ENCODE assay signal across 8 cellular contexts in the genomic region with DNA sequence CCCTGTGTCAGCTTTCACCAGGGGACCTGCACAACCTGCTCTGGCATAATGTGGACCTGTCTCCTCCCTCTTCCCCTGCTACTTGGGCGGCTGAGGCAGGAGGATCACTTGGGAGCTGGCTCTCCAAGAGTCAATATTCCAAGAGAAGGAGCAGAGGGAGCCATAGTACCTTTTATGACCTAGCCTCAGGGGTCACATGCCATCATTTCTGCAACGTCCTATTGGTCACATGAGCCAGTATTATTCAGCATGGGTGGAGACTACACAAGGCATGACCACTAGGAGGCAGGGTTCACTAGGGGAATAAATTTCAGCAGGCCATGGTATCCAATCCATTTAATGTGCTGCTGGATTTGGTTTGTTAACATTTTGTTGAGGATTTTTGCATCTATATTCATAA. TPM values are rescaled to one million over a fixed set of nuclear protein-coding genes. Genes with fewer than 3 reads are reported as not detected.
DNase-seq lines count a peak whose midpoint lies in the region; ATAC-seq and TF ChIP-seq lines count a peak whose summit lies in the region.

No MANE protein-coding gene starts in this region.

- POLR2A ChIA-PET in PC-3 (lab: Charles Lee; ENCODE audit: unreplicated experiment): no interaction called here
- POLR2A ChIA-PET in naive thymus-derived CD4-positive, alpha-beta T cell (lab: Charles Lee): no interaction called here

- H3K4me3 Mint-ChIP-seq in naive thymus-derived CD4-positive, alpha-beta T cell: no peak overlapping the region

- no peaks in the 10 kb centered on the region for H4K20me1 ChIP-seq in PC-3 (ENCODE audit: low read length)

- peaks cover 0 to 13% (median 0%) of the 10 kb centered on the region in 5 donors for H3K27me3 Mint-ChIP-seq in naive thymus-derived CD4-positive, alpha-beta T cell

- no peaks in the 10 kb centered on the region for H3K9me3 ChIP-seq in PC-3 (ENCODE audit: low read length)
- peaks cover 0 to 8% (median 3%) of the 10 kb centered on the region in 3 experiments for H3K9me3 ChIP-seq in naive thymus-derived CD4-positive, alpha-beta T cell (ENCODE audit: control insufficient read depth in 2 of 3, low read length in 3 of 3)

- ATAC-seq in PC-3: peak; percentile 53; the same call in 1 of the 2 replicates
- ATAC-seq in naive thymus-derived CD4-positive, alpha-beta T cell: peak; percentile 87
- ATAC-seq in HG02938 (IDR thresholded peaks at IDR 0.05; ENCODE audit: unreplicated experiment): no peak
- ATAC-seq in GM18907 (IDR thresholded peaks at IDR 0.05; ENCODE audit: unreplicated experiment): no peak

- TF ChIP-seq CTCF in PC-3 (conservative IDR thresholded peaks at IDR 0.05; ENCODE audit: low read depth, low read length): peak; percentile 64
- peak; percentile 18 for TF ChIP-seq CTCF in astrocyte of the cerebellum (IDR thresholded peaks at IDR 0.05; ENCODE audit: low read depth, low read length, missing control alignments)

- intact Hi-C loops in PC-3 (cut with micrococcal nuclease): no loop called here
- intact Hi-C loops in naive thymus-derived CD4-positive, alpha-beta T cell (cut with micrococcal nuclease): loop anchor here (1.0 kb wide), 2 partner anchors 39 to 176 kb away; no protein-coding TSS in a partner anchor

- DNase-seq in SIG-M5 treated with dmso at 0.1 percent for 504 hours (lab: John Stamatoyannopoulos, UW; ENCODE audit: unreplicated experiment): peak; percentile 14
- no peak for DNase-seq in SIG-M5 (lab: John Stamatoyannopoulos, UW)
- DNase-seq in PC-3: peak; percentile 50
- DNase-seq in astrocyte of the cerebellum (ENCODE audit: low read depth): no peak
- peak in 8 of 9 donors; percentile 29 to 58 (median 42) for DNase-seq in naive thymus-derived CD4-positive, alpha-beta T cell
- no peak for DNase-seq in HK-2 (ENCODE audit: unreplicated experiment)

- no peak overlapping the region for H3K27ac Mint-ChIP-seq in naive thymus-derived CD4-positive, alpha-beta T cell

- no peak overlapping the region for H3K4me2 ChIP-seq in PC-3 (ENCODE audit: low read length)

- no peaks in the 10 kb centered on the region for H3F3A ChIP-seq in PC-3 (ENCODE audit: low read length, unreplicated experiment)

- H3K27me3 ChIP-seq in PC-3 (ENCODE audit: low read length): peaks cover 21% of the 10 kb centered on the region
- H3K27me3 ChIP-seq in naive thymus-derived CD4-positive, alpha-beta T cell (ENCODE audit: control insufficient read depth in 2 of 2, insufficient read depth in 2 of 2, low read length in 2 of 2): no peaks in the 10 kb centered on the region

- H3K79me2 ChIP-seq in PC-3 (ENCODE audit: low read length): no peaks in the 10 kb centered on the region

- CTCF ChIA-PET in PC-3 (lab: Charles Lee): no interaction called here
- CTCF ChIA-PET in naive thymus-derived CD4-positive, alpha-beta T cell (lab: Charles Lee): interaction anchor here (0.6 kb wide), 1 partner anchor 174 kb away, joined by 3 read pairs; no protein-coding TSS in a partner anchor

- BruUV-seq in PC-3 (replicated peaks; lab: Mats Ljungman, UMichigan): no TSS peak

- H3K9me2 ChIP-seq in PC-3 (replicated peaks; ENCODE audit: low read length): no peaks in the 10 kb centered on the region

- peaks cover 0 to 2% (median 0%) of the 10 kb centered on the region in 7 donors for H3K4me1 Mint-ChIP-seq in naive thymus-derived CD4-positive, alpha-beta T cell

- H3K4me3 ChIP-seq in PC-3 (ENCODE audit: low read length) (no peak overlapping the region), astrocyte of the cerebellum (ENCODE audit: low read depth, low read length) (no peak overlapping the region)
- no peak overlapping the region for H3K4me3 ChIP-seq in naive thymus-derived CD4-positive, alpha-beta T cell (ENCODE audit: low read length)

- H3K4me1 ChIP-seq in PC-3 (ENCODE audit: insufficient read depth, low read length): no peaks in the 10 kb centered on the region
- no peaks in the 10 kb centered on the region for H3K4me1 ChIP-seq in naive thymus-derived CD4-positive, alpha-beta T cell (ENCODE audit: control insufficient read depth in 2 of 2, insufficient read depth in 2 of 2, low read length in 2 of 2)

- no peaks in the 10 kb centered on the region for H3K36me3 ChIP-seq in PC-3 (ENCODE audit: low read depth, low read length)
- H3K36me3 ChIP-seq in naive thymus-derived CD4-positive, alpha-beta T cell (ENCODE audit: control insufficient read depth in 2 of 3, insufficient read depth in 3 of 3, low read length in 3 of 3): no peaks in the 10 kb centered on the region

- H3K9me3 Mint-ChIP-seq in naive thymus-derived CD4-positive, alpha-beta T cell: peaks cover 0 to 7% (median 4%) of the 10 kb centered on the region in 11 donors

- H2AFZ ChIP-seq in PC-3 (ENCODE audit: low read length): no peak overlapping the region

- H3K27ac ChIP-seq in PC-3 (ENCODE audit: low read length): no peak overlapping the region
- no peak overlapping the region for H3K27ac ChIP-seq in naive thymus-derived CD4-positive, alpha-beta T cell (ENCODE audit: low read depth, low read length)

- in situ Hi-C loops in astrocyte of the cerebellum (cut with HindIII; ENCODE audit: low sequenced_read_pairs): no loop called here

- peaks cover 0 to 4% (median 0%) of the 10 kb centered on the region in 5 donors for H3K36me3 Mint-ChIP-seq in naive thymus-derived CD4-positive, alpha-beta T cell

- no peak overlapping the region for H3K9ac ChIP-seq in PC-3 (ENCODE audit: low read length)

RNA-seq across cellular contexts. Expression of gene SHFL, which starts 12.0 kb away (rescaled TPM):
- total RNA-seq in PC-3 (2014; rRNA removed): 17.2 and 18.4 TPM in 2 replicates
- 100 to 1,000 TPM in 3 of 5 experiments, 10 to 100 TPM in 2; 67.8 to 112 (median 102) TPM for total RNA-seq in naive thymus-derived CD4-positive, alpha-beta T cell
- polyA plus RNA-seq in naive thymus-derived CD4-positive, alpha-beta T cell: 10 to 100 TPM; 37.0 to 52.0 TPM

RNA-seq across cellular contexts. Expression of gene ANGPTL6, which starts 28.3 kb away (rescaled TPM):
- total RNA-seq in PC-3 (2014; rRNA removed): 0.81 and 1.2 TPM in 2 replicates
- 1 to 10 TPM in 3 of 5 experiments, under 1 TPM in 2; 0.68 to 1.7 (median 1.0) TPM for total RNA-seq in naive thymus-derived CD4-positive, alpha-beta T cell
- polyA plus RNA-seq in naive thymus-derived CD4-positive, alpha-beta T cell: under 1 TPM; 0.23 to 0.48 TPM

RNA-seq across cellular contexts. Expression of gene PPAN, which starts 32.0 kb away (rescaled TPM):
- total RNA-seq in PC-3 (2014; rRNA removed): 183 and 214 TPM in 2 replicates
- total RNA-seq in naive thymus-derived CD4-positive, alpha-beta T cell: 100 to 1,000 TPM in 4 of 5 experiments, 10 to 100 TPM in 1; 87.6 to 122 (median 109) TPM
- 10 to 100 TPM; 24.9 to 46.6 TPM for polyA plus RNA-seq in naive thymus-derived CD4-positive, alpha-beta T cell

RNA-seq across cellular contexts. Expression of gene P2RY11, which starts 37.3 kb away (rescaled TPM):
- 11.1 and 17.3 TPM in 2 replicates for total RNA-seq in PC-3 (2014; rRNA removed)
- 10 to 100 TPM; 41.0 to 89.3 (median 58.9) TPM for total RNA-seq in naive thymus-derived CD4-positive, alpha-beta T cell
- 1 to 10 TPM; 2.7 to 3.1 TPM for polyA plus RNA-seq in naive thymus-derived CD4-positive, alpha-beta T cell

RNA-seq across cellular contexts. Expression of gene EIF3G, which starts 45.5 kb away (rescaled TPM):
- total RNA-seq in PC-3 (2014; rRNA removed): 575 and 635 TPM in 2 replicates
- total RNA-seq in naive thymus-derived CD4-positive, alpha-beta T cell: 100 to 1,000 TPM; 242 to 356 (median 328) TPM
- 100 to 1,000 TPM; 240 to 294 TPM for polyA plus RNA-seq in naive thymus-derived CD4-positive, alpha-beta T cell

Comparison
In these comparisons a context has a peak if more than half of its experiments do, and no peak if none do; other contexts are left out.
1. DNase-seq: peak in SIG-M5 treated with dmso at 0.1 percent for 504 hours (single experiment), PC-3 (single experiment) and naive thymus-derived CD4-positive, alpha-beta T cell (8 of 9); none in SIG-M5 (single experiment), astrocyte of the cerebellum (single experiment) and HK-2 (single experiment).
2. ATAC-seq: peak in PC-3 (single experiment) and naive thymus-derived CD4-positive, alpha-beta T cell (single experiment); none in HG02938 (single experiment) and GM18907 (single experiment).